12 cellular contexts compared by ENCODE assay signal in genomic region chr7:44961844-44962482, GRCh38. TPM values are rescaled to one million over a fixed set of nuclear protein-coding genes. Genes with fewer than 3 reads are reported as not detected.
DNase-seq lines count a peak whose midpoint lies in the region; ATAC-seq and TF ChIP-seq lines count a peak whose summit lies in the region.
"Had no signal": no experiment of that assay in that cellular context is flagged by ENCODE, and none has a peak within 500 bp of the region (broad histone marks: within the 10 kb centered on the region; RNA-seq: fewer than 3 reads in every experiment).

No MANE protein-coding gene starts in this region.

- H3K36me3 Mint-ChIP-seq in Caco-2 (ENCODE audit: insufficient read depth, unreplicated experiment): no peaks in the 10 kb centered on the region
- no peaks in the 10 kb centered on the region for H3K36me3 Mint-ChIP-seq in GM23338 (ENCODE audit: low read depth)
- H3K36me3 Mint-ChIP-seq in effector memory CD8-positive, alpha-beta T cell (ENCODE audit: insufficient read depth): peaks cover 52% of the 10 kb centered on the region

- H3K4me1 ChIP-seq in Caco-2 (no peaks in the 10 kb centered on the region), GM23338 (ENCODE audit: insufficient read depth) (no peaks in the 10 kb centered on the region), ovary (ENCODE audit: insufficient read depth) (peaks cover 7% of the 10 kb centered on the region)
- peaks cover 15% of the 10 kb centered on the region for H3K4me1 ChIP-seq in effector memory CD4-positive, alpha-beta T cell (ENCODE audit: control insufficient read depth, insufficient read depth, low read length, poor library complexity, severe bottlenecking)

- POLR2A ChIA-PET in Caco-2 (lab: Charles Lee): interaction anchor here (1.5 kb wide), 1 partner anchor 12 kb away, joined by 4 read pairs; no protein-coding TSS in a partner anchor

- H3F3A ChIP-seq in GM23338 (replicated peaks; ENCODE audit: low read depth): 0 out of 2 replicates have a peak, but pooled peaks cover 4% of the 10 kb centered on the region

- ATAC-seq in GM23338 (peak; percentile 35), GM19455 (IDR thresholded peaks at IDR 0.05; ENCODE audit: unreplicated experiment) (no peak)
- no peak for ATAC-seq in effector memory CD8-positive, alpha-beta T cell (replicated peaks)

- no peaks in the 10 kb centered on the region for H3K79me2 ChIP-seq in GM23338 (replicated peaks; ENCODE audit: insufficient read depth)

- CTCF ChIA-PET in Caco-2 (lab: Charles Lee): interaction anchor here (0.6 to 1.1 kb wide), 3 partner anchors 8 to 104 kb away, joined by 3 to 7 read pairs (median 3); partner anchors contain the start of gene CCM2

- H2AFZ ChIP-seq in GM23338: peak overlapping the region; percentile 96

- TF ChIP-seq EP300 in ovary (IDR thresholded peaks at IDR 0.05): no peak

- H3K4me3 Mint-ChIP-seq in Caco-2 (ENCODE audit: unreplicated experiment) (peak overlapping the region; percentile 68), GM23338 (peak overlapping the region; percentile 54; the same call in 2 of the 3 replicates)
- H3K4me3 Mint-ChIP-seq in effector memory CD8-positive, alpha-beta T cell: no peak overlapping the region

- H3K4me3 ChIP-seq in Caco-2 (ENCODE audit: low read depth, low read length) (peak overlapping the region; percentile 75), GM23338 (peak overlapping the region; percentile 57), ovary (peak overlapping the region; percentile 19)
- H3K4me3 ChIP-seq in effector memory CD4-positive, alpha-beta T cell (ENCODE audit: insufficient read depth, low read depth, low read length, poor library complexity, severe bottlenecking): no peak overlapping the region

- DNase-seq in Caco-2: peak in 1 of 2 experiments; percentile 45
- DNase-seq in GM23338 (ENCODE audit: low spot score): peak; percentile 34
- DNase-seq in effector memory CD8-positive, alpha-beta T cell: no peak
- DNase-seq in ovary: no peak
- no peak for DNase-seq in effector memory CD4-positive, alpha-beta T cell
- DNase-seq in SHP77 treated with DMSO at 0.1 percent for 48 hours (lab: John Stamatoyannopoulos, UW): no peak
- DNase-seq in kidney tubule cell (ENCODE audit: low spot score): no peak
- DNase-seq: hippocampal formation, MM.1S, OCI-M1 had no signal

- peak overlapping the region; percentile 83 for H3K4me2 ChIP-seq in GM23338

- no peaks in the 10 kb centered on the region for H3K9me2 ChIP-seq in GM23338 (ENCODE audit: insufficient read depth)

- H3K27me3 ChIP-seq in Caco-2 (replicated peaks; ENCODE audit: control insufficient read depth, insufficient read depth, low read length) (no peaks in the 10 kb centered on the region; the same call in 1 of the 2 replicates), GM23338 (ENCODE audit: insufficient read depth) (peaks cover 22% of the 10 kb centered on the region), ovary (no peaks in the 10 kb centered on the region)
- H3K27me3 ChIP-seq in effector memory CD4-positive, alpha-beta T cell (replicated peaks; ENCODE audit: control insufficient read depth, insufficient read depth, low read length, poor library complexity, severe bottlenecking): no peaks in the 10 kb centered on the region

- H3K9me3 Mint-ChIP-seq in Caco-2 (ENCODE audit: unreplicated experiment) (no peaks in the 10 kb centered on the region), GM23338 (no peaks in the 10 kb centered on the region)
- H3K9me3 Mint-ChIP-seq in effector memory CD8-positive, alpha-beta T cell: no peaks in the 10 kb centered on the region

- no peaks in the 10 kb centered on the region for H3K4me1 Mint-ChIP-seq in Caco-2 (ENCODE audit: low read depth, unreplicated experiment)
- no peaks in the 10 kb centered on the region for H3K4me1 Mint-ChIP-seq in GM23338
- H3K4me1 Mint-ChIP-seq in effector memory CD8-positive, alpha-beta T cell (ENCODE audit: low read depth in 2 of 2): peaks cover 22 to 23% of the 10 kb centered on the region in 2 donors

- H3K27me3 Mint-ChIP-seq in Caco-2 (ENCODE audit: insufficient read depth, unreplicated experiment) (no peaks in the 10 kb centered on the region), GM23338 (ENCODE audit: insufficient read depth, low read depth, poor library complexity) (peaks cover 21% of the 10 kb centered on the region)
- H3K27me3 Mint-ChIP-seq in effector memory CD8-positive, alpha-beta T cell: no peaks in the 10 kb centered on the region

- 73 to 79% (median 74%) methylated on average over 8 to 16 of the region's 16 CpGs for WGBS in ovary, 3 donors

- BruUV-seq in Caco-2 (replicated peaks; lab: Mats Ljungman, UMichigan): no TSS peak

- no peak for TF ChIP-seq CTCF in Caco-2 (IDR thresholded peaks at IDR 0.05; ENCODE audit: insufficient read depth in 1 of 2, low read depth in 1 of 2, low read length in 1 of 2, severe bottlenecking in 1 of 2, unreplicated experiment in 1 of 2)
- no peak for TF ChIP-seq CTCF in GM23338 (conservative IDR thresholded peaks at IDR 0.05; ENCODE audit: low read depth in 2 of 2)
- TF ChIP-seq CTCF in ovary (IDR thresholded peaks at IDR 0.05): no peak

- H3K9me3 ChIP-seq in Caco-2 (no peaks in the 10 kb centered on the region), ovary (no peaks in the 10 kb centered on the region)
- H3K9me3 ChIP-seq in effector memory CD4-positive, alpha-beta T cell (ENCODE audit: control insufficient read depth, low read length): no peaks in the 10 kb centered on the region
- H3K9me3 ChIP-seq: pancreas had no signal

- no peak overlapping the region for H3K27ac Mint-ChIP-seq in Caco-2 (ENCODE audit: unreplicated experiment)
- no peak overlapping the region for H3K27ac Mint-ChIP-seq in GM23338
- peak overlapping the region; percentile 44 to 68 for H3K27ac Mint-ChIP-seq in effector memory CD8-positive, alpha-beta T cell

- intact Hi-C loops in Caco-2 (cut with micrococcal nuclease; ENCODE audit: unreplicated experiment): loop anchor here (5.0 kb wide), 2 partner anchors 75 to 105 kb away; partner anchors contain the start of gene PURB
- intact Hi-C loops in ovary (cut with DNase I): loop anchor here in 1 of 4 donors (10.0 kb wide), 1 partner anchor 153 kb away; the partner anchor contains the start of gene TBRG4

- no peak for TF ChIP-seq POLR2A in ovary (IDR thresholded peaks at IDR 0.05)

- H4K20me1 ChIP-seq in GM23338 (replicated peaks; ENCODE audit: insufficient read depth): no peaks in the 10 kb centered on the region

- H3K36me3 ChIP-seq in Caco-2 (ENCODE audit: control insufficient read depth, insufficient read depth, low read length) (no peaks in the 10 kb centered on the region), GM23338 (ENCODE audit: insufficient read depth) (no peaks in the 10 kb centered on the region), ovary (no peaks in the 10 kb centered on the region)
- peaks cover 35% of the 10 kb centered on the region for H3K36me3 ChIP-seq in effector memory CD4-positive, alpha-beta T cell (ENCODE audit: control insufficient read depth, insufficient read depth, low read length)
- H3K36me3 ChIP-seq: pancreas had no signal

- H3K27ac ChIP-seq in GM23338 (ENCODE audit: low read depth) (no peak overlapping the region), ovary (no peak overlapping the region)
- H3K27ac ChIP-seq in effector memory CD4-positive, alpha-beta T cell (ENCODE audit: insufficient read depth, low read length, poor library complexity, severe bottlenecking): no peak overlapping the region
- H3K27ac ChIP-seq: pancreas had no signal

TF ChIP-seq in GM23338, 12 proteins besides CTCF, POLR2A, EP300 and RAD21 (continues in another document):
- TF ChIP-seq JUNB (IDR thresholded peaks at IDR 0.05; ENCODE audit: unreplicated experiment) (no peak), STAT1 (IDR thresholded peaks at IDR 0.05; ENCODE audit: unreplicated experiment) (no peak), ETS1 (IDR thresholded peaks at IDR 0.05) (no peak)

RNA-seq across cellular contexts. Expression of gene MYO1G, which starts 16.9 kb away (rescaled TPM):
- total RNA-seq in Caco-2 (2022) (0.19 and 0.36 TPM in 2 replicates), ovary (1 to 10 TPM in 4 of 7 donors, under 1 TPM in 3; 0.48 to 2.4 (median 1.0) TPM)
- total RNA-seq in GM23338 (2014; rRNA removed; shearing (Covaris generic)): 0.08 and 0.10 TPM in 2 replicates
- polyA plus RNA-seq in GM23338 (2016; fragmentation: Nextera tagmentation; extraction: Ambion mirVana) (0.11 and 0.31 TPM in 2 replicates), ovary (1 to 10 TPM in 1 of 2 donors, under 1 TPM in 1; 0.64 to 1.1 TPM)

RNA-seq across cellular contexts. Expression of gene CCM2, which starts 38.0 kb away (rescaled TPM):
- total RNA-seq in Caco-2 (2022): 28.1 and 28.2 TPM in 2 replicates
- 37.0 and 40.1 TPM in 2 replicates for total RNA-seq in GM23338 (2014; rRNA removed; shearing (Covaris generic))
- polyA plus RNA-seq in GM23338 (2016; fragmentation: Nextera tagmentation; extraction: Ambion mirVana): 24.0 and 24.9 TPM in 2 replicates
- 10 to 100 TPM; 16.2 to 34.6 (median 23.5) TPM for total RNA-seq in ovary
- 10 to 100 TPM; 21.2 to 23.1 TPM for polyA plus RNA-seq in ovary

Comparison
In these comparisons a context has a peak if more than half of its experiments do, and no peak if none do; other contexts are left out.
1. H3K27ac Mint-ChIP-seq: peak in effector memory CD8-positive, alpha-beta T cell (2 of 2); none in Caco-2 (single experiment) and GM23338 (single experiment).
2. H3K4me3 Mint-ChIP-seq: peak in Caco-2 (single experiment) and GM23338 (single experiment); none in effector memory CD8-positive, alpha-beta T cell (0 of 2).